In genomic region chr21:16974060-16974459, GRCh38 we compare ENCODE assay signal across 27 cellular contexts.
A peak's percentile ranks its signal among the peaks of the same experiment; 100 is the strongest.
DNase-seq lines count a peak whose midpoint lies in the region; ATAC-seq and TF ChIP-seq lines count a peak whose summit lies in the region.
"Had no signal": no experiment of that assay in that cellular context is flagged by ENCODE, and none has a peak within 500 bp of the region (broad histone marks: within the 10 kb centered on the region; RNA-seq: fewer than 3 reads in every experiment).

No MANE protein-coding gene starts in this region.

- no peak overlapping the region for H3K9ac ChIP-seq in IMR-90 (ENCODE audit: low read depth, low read length)
- H3K9ac ChIP-seq: BLaER1; BLaER1 treated with 17β-estradiol and CSF1 and Interleukin-3, amounts not matched to agents 10 nM and 100 nM had no signal

- no peak for TF ChIP-seq POLR2A in IMR-90 (IDR thresholded peaks at IDR 0.05; ENCODE audit: low read depth, low read length)

- no peak overlapping the region for H3K14ac ChIP-seq in IMR-90 (replicated peaks; ENCODE audit: low read depth, low read length)

- H3K27me3 ChIP-seq in IMR-90 (ENCODE audit: control insufficient read depth, insufficient read depth, low read length), result no peaks in the 10 kb centered on the region
- H3K27me3 ChIP-seq: BE2C; BLaER1; BLaER1 treated with 17β-estradiol and CSF1 and Interleukin-3, amounts not matched to agents 10 nM and 100 nM had no signal

- no peaks in the 10 kb centered on the region for H4K20me1 ChIP-seq in IMR-90 (ENCODE audit: insufficient read depth, low read length)
- H4K20me1 ChIP-seq: BLaER1; BLaER1 treated with 17β-estradiol and CSF1 and Interleukin-3, amounts not matched to agents 10 nM and 100 nM had no signal

- no peaks in the 10 kb centered on the region for H3K9me1 ChIP-seq in IMR-90 (ENCODE audit: insufficient read depth, low read length)

- H3K79me1 ChIP-seq in IMR-90 (ENCODE audit: low read depth in 1 of 2, low read length in 2 of 2), result no peaks in the 10 kb centered on the region

- no peak for TF ChIP-seq CTCF in IMR-90 (conservative IDR thresholded peaks at IDR 0.05; ENCODE audit: low read depth, low read length)

- TF ChIP-seq RAD21 in IMR-90 (IDR thresholded peaks at IDR 0.05; ENCODE audit: low read length), result no peak

- H3K56ac ChIP-seq in IMR-90 (ENCODE audit: extremely low read depth, insufficient read depth, low read length), result no peak overlapping the region

- no peak overlapping the region for H4K5ac ChIP-seq in IMR-90 (ENCODE audit: low read depth, low read length)

- no peaks in the 10 kb centered on the region for H3K9me3 ChIP-seq in IMR-90 (ENCODE audit: control insufficient read depth, insufficient read depth, low read length)
- H3K9me3 ChIP-seq: A549; BE2C; BLaER1; BLaER1 treated with 17β-estradiol and CSF1 and Interleukin-3, amounts not matched to agents 10 nM and 100 nM; Caco-2 had no signal

- H3K4me3 ChIP-seq in IMR-90 (ENCODE audit: insufficient read depth, low read depth, low read length), result no peak overlapping the region
- H3K4me3 ChIP-seq: A549; BLaER1; BLaER1 treated with 17β-estradiol and CSF1 and Interleukin-3, amounts not matched to agents 10 nM and 100 nM had no signal

- POLR2A ChIA-PET in IMR-90 (lab: Charles Lee; ENCODE audit: unreplicated experiment), result no interaction called here

- no peak overlapping the region for H2AK9ac ChIP-seq in IMR-90 (replicated peaks; ENCODE audit: low read depth, low read length, poor library complexity)

- H4K8ac ChIP-seq in IMR-90 (ENCODE audit: low read depth in 2 of 2, low read length in 2 of 2), result no peak overlapping the region

- no peak overlapping the region for H3K4me2 ChIP-seq in IMR-90 (ENCODE audit: low read depth, low read length)
- H3K4me2 ChIP-seq: A549; BLaER1; BLaER1 treated with 17β-estradiol and CSF1 and Interleukin-3, amounts not matched to agents 10 nM and 100 nM had no signal

- H3K36me3 ChIP-seq in IMR-90 (ENCODE audit: control insufficient read depth, insufficient read depth, low read length), result no peaks in the 10 kb centered on the region
- H3K36me3 ChIP-seq: BE2C; BLaER1; BLaER1 treated with 17β-estradiol and CSF1 and Interleukin-3, amounts not matched to agents 10 nM and 100 nM had no signal

- H2BK15ac ChIP-seq in IMR-90 (ENCODE audit: low read depth, low read length), result no peak overlapping the region

- in situ Hi-C loops in IMR-90 (cut with MboI; ENCODE audit: low sequenced_read_pairs), result no loop called here

- intact Hi-C loops in IMR-90 (cut with micrococcal nuclease), result no loop called here

- BruUV-seq in IMR-90 (replicated peaks; lab: Mats Ljungman, UMichigan), result no TSS peak

- dilution Hi-C loops in IMR-90 (cut with HindIII; ENCODE audit: low sequenced_read_pairs, unreplicated experiment), result no loop called here

- CTCF ChIA-PET in IMR-90 (lab: Yijun Ruan, JAX), result no interaction called here

- H3K27ac ChIP-seq in IMR-90 (ENCODE audit: insufficient read depth, low read length), result no peak overlapping the region
- H3K27ac ChIP-seq: 22Rv1; A549; BLaER1; BLaER1 treated with 17β-estradiol and CSF1 and Interleukin-3, amounts not matched to agents 10 nM and 100 nM; C4-2B had no signal

- H2AK5ac ChIP-seq in IMR-90 (ENCODE audit: low read depth, low read length), result no peak overlapping the region

- H3K4ac ChIP-seq in IMR-90 (ENCODE audit: low read depth, low read length), result no peak overlapping the region

- WGBS in IMR-90 (ENCODE audit: extremely low coverage in 2 of 2, insufficient read length in 1 of 2), 2 experiments, result no CpG with 5 or more reads among the region's 8 CpGs

- no peak overlapping the region for H2BK120ac ChIP-seq in IMR-90 (ENCODE audit: low read depth, low read length)

- no peak overlapping the region for H2AFZ ChIP-seq in IMR-90 (replicated peaks; ENCODE audit: low read length, poor library complexity)

- ATAC-seq in IMR-90 (ENCODE audit: low read depth), result peak; percentile 73
- ATAC-seq: A549; CD8-positive, alpha-beta T cell had no signal

- H3K23ac ChIP-seq in IMR-90 (ENCODE audit: low read depth, low read length), result no peak overlapping the region

- peak; percentile 72 for DNase-seq in IMR-90
- DNase-seq in epidermal melanocyte (ENCODE audit: insufficient read length, low spot score), result no peak
- DNase-seq: 8988T; ACHN; AML-193; BE2C; C1 segment of cervical spinal cord; Caco-2; Calu3; CD4-positive, alpha-beta memory T cell; CD4-positive, alpha-beta T cell; CD4-positive, CD25-positive, alpha-beta regulatory T cell; CD8-positive, alpha-beta memory T cell; CD8-positive, alpha-beta T cell; COR-L47; DMS 273 treated with DMSO at 0.1 percent for 48 hours; DMS153; DMS53; DMS79; DMS79 treated with DMSO at 0.1 percent for 48 hours; DND-41; EL had no signal

- H3K4me1 ChIP-seq in IMR-90 (ENCODE audit: control insufficient read depth, insufficient read depth, low read length), result no peaks in the 10 kb centered on the region
- H3K4me1 ChIP-seq: A549; BLaER1; BLaER1 treated with 17β-estradiol and CSF1 and Interleukin-3, amounts not matched to agents 10 nM and 100 nM; Caco-2 had no signal

- no peak overlapping the region for H2BK20ac ChIP-seq in IMR-90 (ENCODE audit: low read depth, low read length)

- H3K18ac ChIP-seq in IMR-90 (ENCODE audit: low read depth, low read length), result no peak overlapping the region

- H2BK5ac ChIP-seq in IMR-90 (ENCODE audit: low read depth, low read length, poor library complexity, severe bottlenecking), result no peak overlapping the region

- H4K91ac ChIP-seq in IMR-90 (ENCODE audit: insufficient read depth, low read depth, low read length), result no peak overlapping the region

TF ChIP-seq in IMR-90, 13 proteins besides CTCF, POLR2A, EP300 and RAD21:
- TF ChIP-seq CEBPB (IDR thresholded peaks at IDR 0.05; ENCODE audit: low read depth, low read length) (no peak), BHLHE40 (IDR thresholded peaks at IDR 0.05; ENCODE audit: low read depth, low read length) (no peak), ELK1 (IDR thresholded peaks at IDR 0.05; ENCODE audit: borderline replicate concordance, low read depth, low read length) (no peak), CHD1 (IDR thresholded peaks at IDR 0.05; ENCODE audit: low read depth, low read length) (no peak), MAZ (IDR thresholded peaks at IDR 0.05; ENCODE audit: borderline replicate concordance, low read depth, low read length) (no peak), MXI1 (IDR thresholded peaks at IDR 0.05; ENCODE audit: borderline replicate concordance, low read depth, low read length) (no peak)
